ENCODE assay signal across 13 cellular contexts in genomic region chr4:143372093-143372915, GRCh38. TPM values are rescaled to one million over a fixed set of nuclear protein-coding genes. Genes with fewer than 3 reads are reported as not detected.
DNase-seq lines count a peak whose midpoint lies in the region; ATAC-seq and TF ChIP-seq lines count a peak whose summit lies in the region.
"Had no signal": no experiment of that assay in that cellular context is flagged by ENCODE, and none has a peak within 500 bp of the region (broad histone marks: within the 10 kb centered on the region; RNA-seq: fewer than 3 reads in every experiment).

No MANE protein-coding gene starts in this region.

- H3K4me2 ChIP-seq in OCI-LY3 (ENCODE audit: low read length): peak overlapping the region; percentile 54
- H3K4me2 ChIP-seq: hepatocyte had no signal

- H3K27ac ChIP-seq in OCI-LY3 (ENCODE audit: low read length): peak overlapping the region; percentile 69
- H3K27ac ChIP-seq: hepatocyte had no signal

- H3K4me1 ChIP-seq in OCI-LY3 (ENCODE audit: low read length): peaks cover 58% of the 10 kb centered on the region

- H2AFZ ChIP-seq in OCI-LY3 (ENCODE audit: low read depth, low read length): no peak overlapping the region
- H2AFZ ChIP-seq: hepatocyte had no signal

- peak overlapping the region; percentile 21 for H3K4me3 ChIP-seq in OCI-LY3 (ENCODE audit: low read length)
- H3K4me3 ChIP-seq: hepatocyte had no signal

- peak overlapping the region; percentile 16; the same call in 1 of the 2 replicates for H3K9ac ChIP-seq in OCI-LY3 (ENCODE audit: low read length)

- DNase-seq in cerebellum (ENCODE audit: low spot score): no peak
- no peak for DNase-seq in AML-193 (lab: John Stamatoyannopoulos, UW)
- DNase-seq in NCI-H524 (lab: John Stamatoyannopoulos, UW): no peak
- no peak for DNase-seq in glomerular visceral epithelial cell (ENCODE audit: extremely low spot score)
- DNase-seq: activated gamma-delta T cell; CD4-positive, CD25-positive, alpha-beta regulatory T cell; effector CD4-positive, alpha-beta T cell; stimulated activated CD4-positive, alpha-beta T cell treated with anti-CD3 and anti-CD28 coated beads, Interleukin-12 subunit alpha, Interleukin-12 subunit beta, amount 100 ng/mL, for 4 hours had no signal

- H3K27me3 ChIP-seq in OCI-LY3 (ENCODE audit: low read depth, low read length): no peaks in the 10 kb centered on the region
- H3K27me3 ChIP-seq: hepatocyte had no signal

- TF ChIP-seq POLR2A in GM18505 (IDR thresholded peaks at IDR 0.05; ENCODE audit: borderline replicate concordance, extremely low read depth, insufficient read depth, insufficient read length): no peak

- peak; percentile 45 for ATAC-seq in GM18505 (IDR thresholded peaks at IDR 0.05; ENCODE audit: unreplicated experiment)
- ATAC-seq in GM21367 (IDR thresholded peaks at IDR 0.05; ENCODE audit: unreplicated experiment): peak; percentile 70
- ATAC-seq in HG03060 (IDR thresholded peaks at IDR 0.05; ENCODE audit: low read depth, unreplicated experiment): peak; percentile 56

- no peaks in the 10 kb centered on the region for H4K20me1 ChIP-seq in OCI-LY3 (ENCODE audit: insufficient read depth, low read length)

- H3K9me3 ChIP-seq in OCI-LY3 (ENCODE audit: insufficient read depth, low read length): no peaks in the 10 kb centered on the region

- H3K79me2 ChIP-seq in OCI-LY3 (ENCODE audit: low read length): peaks cover 89% of the 10 kb centered on the region

- no peak for TF ChIP-seq CTCF in OCI-LY3 (IDR thresholded peaks at IDR 0.05; ENCODE audit: low read depth, low read length)

- H3K36me3 ChIP-seq in OCI-LY3 (replicated peaks; ENCODE audit: low read depth, low read length): peaks cover 11% of the 10 kb centered on the region

RNA-seq across cellular contexts. Expression of gene GAB1, which starts 35.6 kb away (rescaled TPM):
- 65.7 TPM for total RNA-seq in cerebellum
